18 cellular contexts compared by ENCODE assay signal in genomic region chr14:24122971-24123370, GRCh38. TPM values are rescaled to one million over a fixed set of nuclear protein-coding genes. Genes with fewer than 3 reads are reported as not detected.
"Had no signal": no experiment of that assay in that cellular context is flagged by ENCODE, and none has a peak within 500 bp of the region (broad histone marks: within the 10 kb centered on the region; RNA-seq: fewer than 3 reads in every experiment).

No MANE protein-coding gene starts in this region.

- H3K4me3 ChIP-seq: adrenal gland, esophagus squamous epithelium, tibial artery, vagina had no signal

- H3K4me1 Mint-ChIP-seq: activated naive CD4-positive, alpha-beta T cell treated with anti-CD3 and anti-CD28 coated beads, Interleukin-2, amount 50 U/mL, for 24 hours; neural crest cell had no signal

- H3K27me3 Mint-ChIP-seq: activated CD4-positive, alpha-beta memory T cell treated with anti-CD3 and anti-CD28 coated beads for 36 hours; activated CD4-positive, alpha-beta T cell treated with anti-CD3 and anti-CD28 coated beads for 36 hours; activated CD8-positive, alpha-beta memory T cell treated with anti-CD3 and anti-CD28 coated beads, Interleukin-2, amount 10 ng/mL, durations not matched to agents 7 days and 5 days; activated naive CD4-positive, alpha-beta T cell treated with anti-CD3 and anti-CD28 coated beads, Interleukin-2, amount 50 U/mL, for 24 hours had no signal

- H3K9me3 Mint-ChIP-seq: activated CD4-positive, alpha-beta memory T cell treated with anti-CD3 and anti-CD28 coated beads for 36 hours; activated naive CD4-positive, alpha-beta T cell treated with anti-CD3 and anti-CD28 coated beads, Interleukin-2, amount 50 U/mL, for 24 hours; neural crest cell; T-helper 1 cell treated with Interleukin-12 subunit alpha and Interleukin-12 subunit beta and Interleukin-4 antibody, amounts not matched to agents 30 μg/mL and 1 μg/mL, for 36 hours had no signal

- H3K27me3 ChIP-seq: adrenal gland, esophagus squamous epithelium, tibial artery, vagina had no signal

- H3K27ac ChIP-seq: adrenal gland, esophagus squamous epithelium, tibial artery, vagina, WERI-Rb-1 had no signal

- DNase-seq: activated CD4-positive, alpha-beta memory T cell treated with anti-CD3 and anti-CD28 coated beads for 36 hours; activated CD4-positive, alpha-beta T cell treated with anti-CD3 and anti-CD28 coated beads for 36 hours; activated CD8-positive, alpha-beta memory T cell treated with anti-CD3 and anti-CD28 coated beads, Interleukin-2, amount 10 ng/mL, durations not matched to agents 7 days and 5 days; activated T-cell treated with anti-CD3 and anti-CD28 coated beads, Interleukin-2, amount 50 U/mL, for 1 hour; adrenal gland; caudate nucleus; esophagus squamous epithelium; hippocampal formation; WERI-Rb-1 had no signal

- H3K9me3 ChIP-seq: adrenal gland, esophagus squamous epithelium, tibial artery, vagina had no signal

- H3K4me1 ChIP-seq: esophagus squamous epithelium, tibial artery, vagina had no signal

- H3K4me3 Mint-ChIP-seq: activated CD4-positive, alpha-beta memory T cell treated with anti-CD3 and anti-CD28 coated beads for 36 hours; activated CD4-positive, alpha-beta T cell treated with anti-CD3 and anti-CD28 coated beads for 36 hours; activated CD8-positive, alpha-beta memory T cell treated with anti-CD3 and anti-CD28 coated beads, Interleukin-2, amount 10 ng/mL, durations not matched to agents 7 days and 5 days; activated naive CD4-positive, alpha-beta T cell treated with anti-CD3 and anti-CD28 coated beads, Interleukin-2, amount 50 U/mL, for 24 hours; neural crest cell; T-helper 1 cell treated with Interleukin-12 subunit alpha and Interleukin-12 subunit beta and Interleukin-4 antibody, amounts not matched to agents 30 μg/mL and 1 μg/mL, for 36 hours had no signal

- ATAC-seq: activated CD4-positive, alpha-beta T cell treated with anti-CD3 and anti-CD28 coated beads for 36 hours; activated CD8-positive, alpha-beta memory T cell treated with anti-CD3 and anti-CD28 coated beads, Interleukin-2, amount 10 ng/mL, durations not matched to agents 7 days and 5 days; sciatic nerve had no signal

- H3K27ac Mint-ChIP-seq: activated CD4-positive, alpha-beta memory T cell treated with anti-CD3 and anti-CD28 coated beads for 36 hours; activated CD4-positive, alpha-beta T cell treated with anti-CD3 and anti-CD28 coated beads for 36 hours; activated CD8-positive, alpha-beta memory T cell treated with anti-CD3 and anti-CD28 coated beads, Interleukin-2, amount 10 ng/mL, durations not matched to agents 7 days and 5 days; T-helper 1 cell treated with Interleukin-12 subunit alpha and Interleukin-12 subunit beta and Interleukin-4 antibody, amounts not matched to agents 30 μg/mL and 1 μg/mL, for 36 hours had no signal

- FAIRE-seq: colon, keratinocyte had no signal

RNA-seq across cellular contexts. Expression of gene FITM1, which starts 7.5 kb away (rescaled TPM):
- total RNA-seq: fibroblast of villous mesenchyme, vagina had no signal
- polyA plus RNA-seq: keratinocyte had no signal
